In the genomic region with DNA sequence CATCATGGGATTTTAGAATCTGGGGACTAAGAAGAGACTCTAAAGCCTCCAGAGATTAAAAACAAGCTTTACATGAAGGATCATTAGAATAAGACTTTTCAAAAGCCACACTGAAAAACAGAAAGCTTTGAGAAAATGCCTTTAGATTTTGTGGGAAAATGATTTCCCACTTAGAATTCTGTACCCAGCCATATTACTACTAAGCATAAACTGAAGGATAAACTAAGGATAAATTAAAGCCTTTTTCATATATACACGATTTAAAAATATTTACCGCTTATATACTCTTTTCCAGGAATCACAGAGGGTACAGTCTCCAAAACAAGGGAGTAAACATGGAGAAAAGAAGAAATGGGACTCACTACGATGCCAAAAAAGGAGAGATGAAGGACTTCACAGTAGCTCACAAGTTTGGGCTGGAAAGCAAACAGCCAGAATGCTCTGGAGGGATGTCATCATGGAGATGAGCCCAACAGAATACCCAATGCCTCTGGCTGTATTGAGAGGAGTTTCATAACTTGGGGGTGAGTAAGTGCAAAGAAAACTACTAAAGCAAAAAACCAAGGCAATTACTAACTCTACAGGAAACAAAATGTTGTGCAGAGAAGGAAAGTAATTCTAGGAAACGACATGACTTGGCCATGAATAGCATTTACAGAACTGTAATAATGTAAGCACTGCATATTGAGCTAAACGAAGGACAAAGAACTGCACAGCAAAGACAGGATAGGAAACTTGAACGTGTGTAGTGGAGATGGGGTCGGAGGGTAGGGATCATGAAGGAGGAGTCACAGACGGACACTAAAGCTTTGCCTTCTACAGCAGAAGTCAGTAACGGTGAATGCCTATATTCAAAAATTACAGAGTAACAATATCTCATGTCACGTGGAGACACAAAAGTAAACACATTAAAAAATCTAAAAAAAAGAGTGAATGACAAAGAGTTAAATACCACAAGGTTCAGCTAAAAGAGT, we compare ENCODE assay signal across 1 cellular context.
TF ChIP-seq lines count a peak whose summit lies in the region.

No MANE protein-coding gene starts in this region.

TF ChIP-seq in K562, 482 proteins besides CTCF, POLR2A, EP300 and RAD21 (continued from another document and continues in another):
- TF ChIP-seq, protein P1, sequence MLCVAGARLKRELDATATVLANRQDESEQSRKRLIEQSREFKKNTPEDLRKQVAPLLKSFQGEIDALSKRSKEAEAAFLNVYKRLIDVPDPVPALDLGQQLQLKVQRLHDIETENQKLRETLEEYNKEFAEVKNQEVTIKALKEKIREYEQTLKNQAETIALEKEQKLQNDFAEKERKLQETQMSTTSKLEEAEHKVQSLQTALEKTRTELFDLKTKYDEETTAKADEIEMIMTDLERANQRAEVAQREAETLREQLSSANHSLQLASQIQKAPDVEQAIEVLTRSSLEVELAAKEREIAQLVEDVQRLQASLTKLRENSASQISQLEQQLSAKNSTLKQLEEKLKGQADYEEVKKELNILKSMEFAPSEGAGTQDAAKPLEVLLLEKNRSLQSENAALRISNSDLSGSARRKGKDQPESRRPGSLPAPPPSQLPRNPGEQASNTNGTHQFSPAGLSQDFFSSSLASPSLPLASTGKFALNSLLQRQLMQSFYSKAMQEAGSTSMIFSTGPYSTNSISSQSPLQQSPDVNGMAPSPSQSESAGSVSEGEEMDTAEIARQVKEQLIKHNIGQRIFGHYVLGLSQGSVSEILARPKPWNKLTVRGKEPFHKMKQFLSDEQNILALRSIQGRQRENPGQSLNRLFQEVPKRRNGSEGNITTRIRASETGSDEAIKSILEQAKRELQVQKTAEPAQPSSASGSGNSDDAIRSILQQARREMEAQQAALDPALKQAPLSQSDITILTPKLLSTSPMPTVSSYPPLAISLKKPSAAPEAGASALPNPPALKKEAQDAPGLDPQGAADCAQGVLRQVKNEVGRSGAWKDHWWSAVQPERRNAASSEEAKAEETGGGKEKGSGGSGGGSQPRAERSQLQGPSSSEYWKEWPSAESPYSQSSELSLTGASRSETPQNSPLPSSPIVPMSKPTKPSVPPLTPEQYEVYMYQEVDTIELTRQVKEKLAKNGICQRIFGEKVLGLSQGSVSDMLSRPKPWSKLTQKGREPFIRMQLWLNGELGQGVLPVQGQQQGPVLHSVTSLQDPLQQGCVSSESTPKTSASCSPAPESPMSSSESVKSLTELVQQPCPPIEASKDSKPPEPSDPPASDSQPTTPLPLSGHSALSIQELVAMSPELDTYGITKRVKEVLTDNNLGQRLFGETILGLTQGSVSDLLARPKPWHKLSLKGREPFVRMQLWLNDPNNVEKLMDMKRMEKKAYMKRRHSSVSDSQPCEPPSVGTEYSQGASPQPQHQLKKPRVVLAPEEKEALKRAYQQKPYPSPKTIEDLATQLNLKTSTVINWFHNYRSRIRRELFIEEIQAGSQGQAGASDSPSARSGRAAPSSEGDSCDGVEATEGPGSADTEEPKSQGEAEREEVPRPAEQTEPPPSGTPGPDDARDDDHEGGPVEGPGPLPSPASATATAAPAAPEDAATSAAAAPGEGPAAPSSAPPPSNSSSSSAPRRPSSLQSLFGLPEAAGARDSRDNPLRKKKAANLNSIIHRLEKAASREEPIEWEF (CRISPR knock-in tag; IDR thresholded peaks at IDR 0.05), result 0 out of 2 replicates have a peak, but pooled peaks have one; percentile 21
- TF ChIP-seq ZBTB7A (IDR thresholded peaks at IDR 0.05; ENCODE audit: borderline replicate concordance, control insufficient read depth, low read depth, low read length) (no peak), ZNF76 (CRISPR knock-in tag; IDR thresholded peaks at IDR 0.05; ENCODE audit: borderline replicate concordance) (no peak), SMARCA5 (IDR thresholded peaks at IDR 0.05) (peak; percentile 78), ZBTB17 (CRISPR knock-in tag; IDR thresholded peaks at IDR 0.05) (no peak), ZNF699 (CRISPR knock-in tag; IDR thresholded peaks at IDR 0.05; ENCODE audit: insufficient replicate concordance) (no peak), SP1 (CRISPR knock-in tag; IDR thresholded peaks at IDR 0.05) (no peak), MIER1 (IDR thresholded peaks at IDR 0.05; ENCODE audit: low read depth) (no peak), NR2F6 (CRISPR knock-in tag; IDR thresholded peaks at IDR 0.05) (no peak), PHF21A (IDR thresholded peaks at IDR 0.05; ENCODE audit: borderline replicate concordance, low read depth) (no peak), SMARCE1 (IDR thresholded peaks at IDR 0.05) (no peak), EHMT2 (IDR thresholded peaks at IDR 0.05) (0 out of 2 replicates have a peak, but pooled peaks have one; percentile 14), CCNT2 (IDR thresholded peaks at IDR 0.05; ENCODE audit: borderline replicate concordance, extremely low read depth, insufficient read length, low read depth, low read length) (no peak), ERF (CRISPR knock-in tag; IDR thresholded peaks at IDR 0.05) (no peak), TRIM28 (IDR thresholded peaks at IDR 0.05) (peak; percentile 76), SRSF3 (IDR thresholded peaks at IDR 0.05; ENCODE audit: insufficient read depth, low read length) (no peak), ZFP1 (CRISPR knock-in tag; IDR thresholded peaks at IDR 0.05) (no peak), IRF2 (CRISPR knock-in tag; IDR thresholded peaks at IDR 0.05) (no peak), GABPB1 (CRISPR knock-in tag; IDR thresholded peaks at IDR 0.05) (no peak), POLR2B (IDR thresholded peaks at IDR 0.05; ENCODE audit: low read depth, partially characterized antibody) (no peak), ARID1B (IDR thresholded peaks at IDR 0.05) (no peak; the same call in 1 of the 2 replicates), BHLHE40 (IDR thresholded peaks at IDR 0.05; ENCODE audit: low read length) (no peak), ELF1 (tag; IDR thresholded peaks at IDR 0.05) (no peak), MAFF (IDR thresholded peaks at IDR 0.05; ENCODE audit: low read length) (no peak), PHTF2 (CRISPR knock-in tag; IDR thresholded peaks at IDR 0.05) (no peak), PHF20 (IDR thresholded peaks at IDR 0.05; ENCODE audit: partially characterized antibody) (no peak), JUND (IDR thresholded peaks at IDR 0.05; ENCODE audit: borderline replicate concordance, low read depth, low read length) (0 out of 2 replicates have a peak, but pooled peaks have one; percentile 2), JUND (tag; IDR thresholded peaks at IDR 0.05; ENCODE audit: borderline replicate concordance, low read depth, low read length) (peak; percentile 23; the same call in 1 of the 3 replicates), DPF2 (IDR thresholded peaks at IDR 0.05) (peak; percentile 58; the same call in 1 of the 2 replicates), BRD9 (IDR thresholded peaks at IDR 0.05; ENCODE audit: low read depth, partially characterized antibody) (peak; percentile 63), PRPF4 (IDR thresholded peaks at IDR 0.05; ENCODE audit: insufficient read depth, low read depth, low read length, poor library complexity, severe bottlenecking) (no peak), RHOXF2B (CRISPR knock-in tag; conservative IDR thresholded peaks at IDR 0.05) (no peak)
- TF ChIP-seq, protein P2, sequence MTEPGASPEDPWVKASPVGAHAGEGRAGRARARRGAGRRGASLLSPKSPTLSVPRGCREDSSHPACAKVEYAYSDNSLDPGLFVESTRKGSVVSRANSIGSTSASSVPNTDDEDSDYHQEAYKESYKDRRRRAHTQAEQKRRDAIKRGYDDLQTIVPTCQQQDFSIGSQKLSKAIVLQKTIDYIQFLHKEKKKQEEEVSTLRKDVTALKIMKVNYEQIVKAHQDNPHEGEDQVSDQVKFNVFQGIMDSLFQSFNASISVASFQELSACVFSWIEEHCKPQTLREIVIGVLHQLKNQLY (CRISPR knock-in tag; conservative IDR thresholded peaks at IDR 0.05), result no peak
- TF ChIP-seq, protein P3, sequence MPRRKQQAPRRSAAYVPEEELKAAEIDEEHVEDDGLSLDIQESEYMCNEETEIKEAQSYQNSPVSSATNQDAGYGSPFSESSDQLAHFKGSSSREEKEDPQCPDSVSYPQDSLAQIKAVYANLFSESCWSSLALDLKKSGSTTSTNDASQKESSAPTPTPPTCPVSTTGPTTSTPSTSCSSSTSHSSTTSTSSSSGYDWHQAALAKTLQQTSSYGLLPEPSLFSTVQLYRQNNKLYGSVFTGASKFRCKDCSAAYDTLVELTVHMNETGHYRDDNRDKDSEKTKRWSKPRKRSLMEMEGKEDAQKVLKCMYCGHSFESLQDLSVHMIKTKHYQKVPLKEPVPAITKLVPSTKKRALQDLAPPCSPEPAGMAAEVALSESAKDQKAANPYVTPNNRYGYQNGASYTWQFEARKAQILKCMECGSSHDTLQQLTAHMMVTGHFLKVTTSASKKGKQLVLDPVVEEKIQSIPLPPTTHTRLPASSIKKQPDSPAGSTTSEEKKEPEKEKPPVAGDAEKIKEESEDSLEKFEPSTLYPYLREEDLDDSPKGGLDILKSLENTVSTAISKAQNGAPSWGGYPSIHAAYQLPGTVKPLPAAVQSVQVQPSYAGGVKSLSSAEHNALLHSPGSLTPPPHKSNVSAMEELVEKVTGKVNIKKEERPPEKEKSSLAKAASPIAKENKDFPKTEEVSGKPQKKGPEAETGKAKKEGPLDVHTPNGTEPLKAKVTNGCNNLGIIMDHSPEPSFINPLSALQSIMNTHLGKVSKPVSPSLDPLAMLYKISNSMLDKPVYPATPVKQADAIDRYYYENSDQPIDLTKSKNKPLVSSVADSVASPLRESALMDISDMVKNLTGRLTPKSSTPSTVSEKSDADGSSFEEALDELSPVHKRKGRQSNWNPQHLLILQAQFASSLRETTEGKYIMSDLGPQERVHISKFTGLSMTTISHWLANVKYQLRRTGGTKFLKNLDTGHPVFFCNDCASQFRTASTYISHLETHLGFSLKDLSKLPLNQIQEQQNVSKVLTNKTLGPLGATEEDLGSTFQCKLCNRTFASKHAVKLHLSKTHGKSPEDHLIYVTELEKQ (CRISPR knock-in tag; IDR thresholded peaks at IDR 0.05), result no peak
- TF ChIP-seq, protein P4, sequence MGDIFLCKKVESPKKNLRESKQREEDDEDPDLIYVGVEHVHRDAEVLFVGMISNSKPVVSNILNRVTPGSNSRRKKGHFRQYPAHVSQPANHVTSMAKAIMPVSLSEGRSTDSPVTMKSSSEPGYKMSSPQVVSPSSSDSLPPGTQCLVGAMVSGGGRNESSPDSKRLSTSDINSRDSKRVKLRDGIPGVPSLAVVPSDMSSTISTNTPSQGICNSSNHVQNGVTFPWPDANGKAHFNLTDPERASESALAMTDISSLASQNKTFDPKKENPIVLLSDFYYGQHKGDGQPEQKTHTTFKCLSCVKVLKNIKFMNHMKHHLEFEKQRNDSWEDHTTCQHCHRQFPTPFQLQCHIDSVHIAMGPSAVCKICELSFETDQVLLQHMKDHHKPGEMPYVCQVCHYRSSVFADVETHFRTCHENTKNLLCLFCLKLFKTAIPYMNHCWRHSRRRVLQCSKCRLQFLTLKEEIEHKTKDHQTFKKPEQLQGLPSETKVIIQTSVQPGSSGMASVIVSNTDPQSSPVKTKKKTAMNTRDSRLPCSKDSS (IDR thresholded peaks at IDR 0.05; ENCODE audit: low read depth, partially characterized antibody), result peak; percentile 35
- TF ChIP-seq, protein P5, sequence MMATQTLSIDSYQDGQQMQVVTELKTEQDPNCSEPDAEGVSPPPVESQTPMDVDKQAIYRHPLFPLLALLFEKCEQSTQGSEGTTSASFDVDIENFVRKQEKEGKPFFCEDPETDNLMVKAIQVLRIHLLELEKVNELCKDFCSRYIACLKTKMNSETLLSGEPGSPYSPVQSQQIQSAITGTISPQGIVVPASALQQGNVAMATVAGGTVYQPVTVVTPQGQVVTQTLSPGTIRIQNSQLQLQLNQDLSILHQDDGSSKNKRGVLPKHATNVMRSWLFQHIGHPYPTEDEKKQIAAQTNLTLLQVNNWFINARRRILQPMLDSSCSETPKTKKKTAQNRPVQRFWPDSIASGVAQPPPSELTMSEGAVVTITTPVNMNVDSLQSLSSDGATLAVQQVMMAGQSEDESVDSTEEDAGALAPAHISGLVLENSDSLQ (IDR thresholded peaks at IDR 0.05), result peak; percentile 11; the same call in 1 of the 2 replicates
- TF ChIP-seq, protein P6, sequence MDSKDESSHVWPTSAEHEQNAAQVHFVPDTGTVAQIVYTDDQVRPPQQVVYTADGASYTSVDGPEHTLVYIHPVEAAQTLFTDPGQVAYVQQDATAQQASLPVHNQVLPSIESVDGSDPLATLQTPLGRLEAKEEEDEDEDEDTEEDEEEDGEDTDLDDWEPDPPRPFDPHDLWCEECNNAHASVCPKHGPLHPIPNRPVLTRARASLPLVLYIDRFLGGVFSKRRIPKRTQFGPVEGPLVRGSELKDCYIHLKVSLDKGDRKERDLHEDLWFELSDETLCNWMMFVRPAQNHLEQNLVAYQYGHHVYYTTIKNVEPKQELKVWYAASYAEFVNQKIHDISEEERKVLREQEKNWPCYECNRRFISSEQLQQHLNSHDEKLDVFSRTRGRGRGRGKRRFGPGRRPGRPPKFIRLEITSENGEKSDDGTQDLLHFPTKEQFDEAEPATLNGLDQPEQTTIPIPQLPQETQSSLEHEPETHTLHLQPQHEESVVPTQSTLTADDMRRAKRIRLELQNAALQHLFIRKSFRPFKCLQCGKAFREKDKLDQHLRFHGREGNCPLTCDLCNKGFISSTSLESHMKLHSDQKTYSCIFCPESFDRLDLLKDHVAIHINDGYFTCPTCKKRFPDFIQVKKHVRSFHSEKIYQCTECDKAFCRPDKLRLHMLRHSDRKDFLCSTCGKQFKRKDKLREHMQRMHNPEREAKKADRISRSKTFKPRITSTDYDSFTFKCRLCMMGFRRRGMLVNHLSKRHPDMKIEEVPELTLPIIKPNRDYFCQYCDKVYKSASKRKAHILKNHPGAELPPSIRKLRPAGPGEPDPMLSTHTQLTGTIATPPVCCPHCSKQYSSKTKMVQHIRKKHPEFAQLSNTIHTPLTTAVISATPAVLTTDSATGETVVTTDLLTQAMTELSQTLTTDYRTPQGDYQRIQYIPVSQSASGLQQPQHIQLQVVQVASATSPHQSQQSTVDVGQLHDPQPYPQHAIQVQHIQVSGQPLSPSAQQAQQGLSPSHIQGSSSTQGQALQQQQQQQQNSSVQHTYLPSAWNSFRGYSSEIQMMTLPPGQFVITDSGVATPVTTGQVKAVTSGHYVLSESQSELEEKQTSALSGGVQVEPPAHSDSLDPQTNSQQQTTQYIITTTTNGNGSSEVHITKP (IDR thresholded peaks at IDR 0.05; ENCODE audit: partially characterized antibody), result no peak
- TF ChIP-seq, protein P7, sequence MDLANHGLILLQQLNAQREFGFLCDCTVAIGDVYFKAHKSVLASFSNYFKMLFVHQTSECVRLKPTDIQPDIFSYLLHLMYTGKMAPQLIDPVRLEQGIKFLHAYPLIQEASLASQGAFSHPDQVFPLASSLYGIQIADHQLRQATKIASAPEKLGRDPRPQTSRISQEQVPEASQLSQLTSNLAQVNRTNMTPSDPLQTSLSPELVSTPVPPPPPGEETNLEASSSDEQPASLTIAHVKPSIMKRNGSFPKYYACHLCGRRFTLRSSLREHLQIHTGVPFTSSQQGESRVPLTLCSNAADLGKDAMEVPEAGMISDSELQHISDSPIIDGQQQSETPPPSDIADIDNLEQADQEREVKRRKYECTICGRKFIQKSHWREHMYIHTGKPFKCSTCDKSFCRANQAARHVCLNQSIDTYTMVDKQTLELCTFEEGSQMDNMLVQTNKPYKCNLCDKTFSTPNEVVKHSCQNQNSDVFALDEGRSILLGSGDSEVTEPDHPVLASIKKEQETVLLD (IDR thresholded peaks at IDR 0.05), result 0 out of 2 replicates have a peak, but pooled peaks have one; percentile 58
- TF ChIP-seq, protein P8, sequence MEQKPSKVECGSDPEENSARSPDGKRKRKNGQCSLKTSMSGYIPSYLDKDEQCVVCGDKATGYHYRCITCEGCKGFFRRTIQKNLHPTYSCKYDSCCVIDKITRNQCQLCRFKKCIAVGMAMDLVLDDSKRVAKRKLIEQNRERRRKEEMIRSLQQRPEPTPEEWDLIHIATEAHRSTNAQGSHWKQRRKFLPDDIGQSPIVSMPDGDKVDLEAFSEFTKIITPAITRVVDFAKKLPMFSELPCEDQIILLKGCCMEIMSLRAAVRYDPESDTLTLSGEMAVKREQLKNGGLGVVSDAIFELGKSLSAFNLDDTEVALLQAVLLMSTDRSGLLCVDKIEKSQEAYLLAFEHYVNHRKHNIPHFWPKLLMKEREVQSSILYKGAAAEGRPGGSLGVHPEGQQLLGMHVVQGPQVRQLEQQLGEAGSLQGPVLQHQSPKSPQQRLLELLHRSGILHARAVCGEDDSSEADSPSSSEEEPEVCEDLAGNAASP (IDR thresholded peaks at IDR 0.05), result no peak
